In the genomic region with DNA sequence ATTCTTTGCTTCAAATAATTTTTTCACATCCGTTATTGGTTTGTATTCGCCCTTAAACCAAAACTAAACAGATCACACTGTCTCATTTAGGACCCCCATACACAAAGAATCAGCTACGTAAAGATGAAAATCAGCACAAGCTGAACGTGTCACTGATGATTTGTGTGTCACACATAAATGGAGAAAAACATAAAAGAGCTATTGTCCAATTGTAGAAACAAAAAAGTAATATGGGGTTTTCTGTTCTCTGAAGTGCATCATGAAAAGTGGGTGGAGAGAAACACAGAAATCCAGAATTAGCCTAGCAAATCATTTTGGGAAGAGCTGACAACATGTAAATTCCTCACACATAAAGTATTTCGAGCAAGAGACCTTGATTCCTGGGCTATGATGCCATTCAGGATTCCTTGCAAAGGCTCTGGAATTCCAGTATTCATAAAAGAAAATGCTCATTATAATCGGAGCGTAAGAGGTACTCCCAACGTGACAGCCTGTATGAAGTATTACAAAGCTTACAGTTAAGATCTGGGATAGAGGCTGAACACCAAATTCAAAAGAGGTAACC, we compare ENCODE assay signal across 8 cellular contexts. TPM values are rescaled to one million over a fixed set of nuclear protein-coding genes. Genes with fewer than 3 reads are reported as not detected.
DNase-seq lines count a peak whose midpoint lies in the region; ATAC-seq, FAIRE-seq and TF ChIP-seq lines count a peak whose summit lies in the region.

No MANE protein-coding gene starts in this region.

- peaks cover 50 to 67% (median 62%) of the 10 kb centered on the region in 3 donors for H3K4me1 Mint-ChIP-seq in CD8-positive, alpha-beta memory T cell
- H3K4me1 Mint-ChIP-seq in osteocyte (ENCODE audit: unreplicated experiment): peaks cover 53% of the 10 kb centered on the region

- peaks cover 0 to 29% (median 10%) of the 10 kb centered on the region in 3 donors for H3K36me3 Mint-ChIP-seq in CD8-positive, alpha-beta memory T cell
- peaks cover 9% of the 10 kb centered on the region for H3K36me3 Mint-ChIP-seq in osteocyte (ENCODE audit: unreplicated experiment)

- no peaks in the 10 kb centered on the region for H3K9me3 ChIP-seq in CD8-positive, alpha-beta memory T cell (ENCODE audit: low read length)
- no peaks in the 10 kb centered on the region for H3K9me3 ChIP-seq in Peyer's patch

- TF ChIP-seq CTCF in Peyer's patch (IDR thresholded peaks at IDR 0.05) (no peak), osteocyte (IDR thresholded peaks at IDR 0.05) (no peak)

- POLR2A ChIA-PET in CD8-positive, alpha-beta memory T cell (lab: Charles Lee): interaction anchor here (0.6 to 1.7 kb wide), 2 partner anchors 25 to 933 kb away, joined by 3 to 6 read pairs; no protein-coding TSS in a partner anchor

- no peaks in the 10 kb centered on the region for H3K9me3 Mint-ChIP-seq in CD8-positive, alpha-beta memory T cell
- H3K9me3 Mint-ChIP-seq in osteocyte (ENCODE audit: unreplicated experiment): no peaks in the 10 kb centered on the region

- ATAC-seq in GM18498 (IDR thresholded peaks at IDR 0.05; ENCODE audit: unreplicated experiment): no peak
- no peak for ATAC-seq in GM18519 (IDR thresholded peaks at IDR 0.05; ENCODE audit: low FRiP score, unreplicated experiment)

- H3K4me3 ChIP-seq in CD8-positive, alpha-beta memory T cell (ENCODE audit: low read length): peak overlapping the region; percentile 91
- H3K4me3 ChIP-seq in Peyer's patch: peak overlapping the region; percentile 65 to 92 (median 79)

- H3K4me3 Mint-ChIP-seq in CD8-positive, alpha-beta memory T cell: peak overlapping the region; percentile 90 to 97 (median 94)
- H3K4me3 Mint-ChIP-seq in osteocyte (ENCODE audit: unreplicated experiment): peak overlapping the region; percentile 87

- H3K36me3 ChIP-seq in CD8-positive, alpha-beta memory T cell (ENCODE audit: insufficient read depth, low read length): no peaks in the 10 kb centered on the region
- H3K36me3 ChIP-seq in Peyer's patch: peaks cover 0 to 18% (median 0%) of the 10 kb centered on the region in 3 donors

- peaks cover 30% of the 10 kb centered on the region for H3K4me1 ChIP-seq in CD8-positive, alpha-beta memory T cell (ENCODE audit: insufficient read depth, low read length)
- peaks cover 0 to 41% (median 7%) of the 10 kb centered on the region in 4 donors for H3K4me1 ChIP-seq in Peyer's patch

- TF ChIP-seq POLR2A in Peyer's patch (IDR thresholded peaks at IDR 0.05) (no peak), H54 (IDR thresholded peaks at IDR 0.05; ENCODE audit: low read depth, low read length) (no peak)

- DNase-seq in CD8-positive, alpha-beta memory T cell: no peak
- DNase-seq in Peyer's patch (no peak), epidermal melanocyte (ENCODE audit: insufficient read length, low spot score) (peak; percentile 23), osteocyte (ENCODE audit: extremely low spot score, unreplicated experiment) (no peak), urothelium cell line (ENCODE audit: low spot score) (no peak), H54 (ENCODE audit: insufficient read length, low spot score) (no peak)

- FAIRE-seq in urothelium cell line (lab: Jason Lieb, UNC) (no peak), H54 (lab: Jason Lieb, UNC) (no peak)

- H3K27ac ChIP-seq in CD8-positive, alpha-beta memory T cell (ENCODE audit: low read depth, low read length): peak overlapping the region; percentile 96
- peak overlapping the region; percentile 88 to 94 (median 92) for H3K27ac ChIP-seq in Peyer's patch

- no peaks in the 10 kb centered on the region for H3K27me3 ChIP-seq in CD8-positive, alpha-beta memory T cell (ENCODE audit: insufficient read depth, low read length, poor library complexity, severe bottlenecking)
- no peaks in the 10 kb centered on the region for H3K27me3 ChIP-seq in Peyer's patch

- CTCF ChIA-PET in CD8-positive, alpha-beta memory T cell (lab: Charles Lee): interaction anchor here (0.8 to 3.3 kb wide), 2 partner anchors 9 to 24 kb away, joined by 3 to 15 read pairs; no protein-coding TSS in a partner anchor

- peak overlapping the region; percentile 93 to 100 (median 98) for H3K27ac Mint-ChIP-seq in CD8-positive, alpha-beta memory T cell
- H3K27ac Mint-ChIP-seq in osteocyte (ENCODE audit: unreplicated experiment): peak overlapping the region; percentile 99

- peaks cover 0 to 4% of the 10 kb centered on the region in 2 donors for H3K27me3 Mint-ChIP-seq in CD8-positive, alpha-beta memory T cell
- no peaks in the 10 kb centered on the region for H3K27me3 Mint-ChIP-seq in osteocyte (ENCODE audit: unreplicated experiment)

RNA-seq across cellular contexts. Expression of a gene that starts 1.1 kb away (rescaled TPM):
- total RNA-seq in CD8-positive, alpha-beta memory T cell: 10 to 100 TPM; 12.7 to 13.2 TPM
- polyA plus RNA-seq in CD8-positive, alpha-beta memory T cell: 1.4 TPM
- total RNA-seq in Peyer's patch (10 to 100 TPM in 1 of 4 donors, 1 to 10 TPM in 3; 6.5 to 12.2 (median 9.5) TPM), osteocyte (19.3 and 19.6 TPM in 2 replicates)

RNA-seq across cellular contexts. Expression of a gene that starts 1.6 kb away (rescaled TPM):
- 10 to 100 TPM; 33.9 to 35.1 TPM for total RNA-seq in CD8-positive, alpha-beta memory T cell
- 39.9 TPM for polyA plus RNA-seq in CD8-positive, alpha-beta memory T cell
- total RNA-seq in Peyer's patch (10 to 100 TPM in 2 of 4 donors, 1 to 10 TPM in 2; 8.8 to 53.6 (median 13.2) TPM), osteocyte (14.9 and 18.1 TPM in 2 replicates)
